In genomic region chr5:162334944-162335343, GRCh38 we compare ENCODE assay signal across 34 cellular contexts.
"Had no signal": no experiment of that assay in that cellular context is flagged by ENCODE, and none has a peak within 500 bp of the region (broad histone marks: within the 10 kb centered on the region; RNA-seq: fewer than 3 reads in every experiment).

No MANE protein-coding gene starts in this region.

- H3K27ac ChIP-seq: ascending aorta, breast epithelium, cardiac muscle cell, colonic mucosa, dorsolateral prefrontal cortex, gastrocnemius medialis, heart left ventricle had no signal

- H3K9me3 ChIP-seq: ascending aorta, colonic mucosa, gastrocnemius medialis had no signal

- H3K27me3 Mint-ChIP-seq: activated CD4-positive, alpha-beta memory T cell treated with anti-CD3 and anti-CD28 coated beads for 36 hours; activated CD4-positive, alpha-beta T cell treated with anti-CD3 and anti-CD28 coated beads for 36 hours; activated CD4-positive, alpha-beta T cell treated with anti-CD3 and anti-CD28 coated beads, Interleukin-2, amount 10 ng/mL, durations not matched to agents 24 days and 14 days; activated CD8-positive, alpha-beta memory T cell treated with anti-CD3 and anti-CD28 coated beads, Interleukin-2, amount 10 ng/mL, durations not matched to agents 7 days and 5 days; activated naive CD4-positive, alpha-beta T cell treated with anti-CD3 and anti-CD28 coated beads, Interleukin-2, amount 10 ng/mL, durations not matched to agents 7 days and 5 days; activated naive CD8-positive, alpha-beta T cell treated with anti-CD3 and anti-CD28 coated beads, Interleukin-2, amount 10 ng/mL, durations not matched to agents 7 days and 5 days; brain; dendritic cell treated with granulocyte-macrophage colony-stimulating factor and Interleukin-4, amounts not matched to agents 40 ng/mL and 50 ng/mL, for 4 days had no signal

- H3K4me3 ChIP-seq: ascending aorta, breast epithelium, cardiac muscle cell, colonic mucosa, dorsolateral prefrontal cortex, gastrocnemius medialis, heart left ventricle had no signal

- ATAC-seq: activated CD4-positive, alpha-beta T cell treated with anti-CD3 and anti-CD28 coated beads for 36 hours; activated CD8-positive, alpha-beta memory T cell treated with anti-CD3 and anti-CD28 coated beads, Interleukin-2, amount 10 ng/mL, durations not matched to agents 7 days and 5 days; activated CD8-positive, alpha-beta T cell treated with anti-CD3 and anti-CD28 coated beads, Interleukin-2, amount 10 ng/mL, durations not matched to agents 7 days and 5 days; activated naive CD4-positive, alpha-beta T cell treated with anti-CD3 and anti-CD28 coated beads, Interleukin-2, amount 50 U/mL, for 72 hours; esophagus mucosa; gastrocnemius medialis; heart left ventricle had no signal

- DNase-seq: activated CD4-positive, alpha-beta memory T cell treated with anti-CD3 and anti-CD28 coated beads for 36 hours; activated CD4-positive, alpha-beta T cell treated with anti-CD3 and anti-CD28 coated beads for 36 hours; activated CD4-positive, alpha-beta T cell treated with anti-CD3 and anti-CD28 coated beads, Interleukin-2, amount 10 ng/mL, durations not matched to agents 24 days and 14 days; activated CD4-positive, CD25-positive, alpha-beta regulatory T cell; activated CD4-positive, CD25-positive, alpha-beta regulatory T cell treated with anti-CD3 and anti-CD28 coated beads, Interleukin-2, amount 50 U/mL, for 72 hours; activated CD8-positive, alpha-beta memory T cell treated with anti-CD3 and anti-CD28 coated beads, Interleukin-2, amount 10 ng/mL, durations not matched to agents 7 days and 5 days; activated CD8-positive, alpha-beta memory T cell treated with anti-CD3 and anti-CD28 coated beads, Interleukin-2, amount 50 U/mL, for 4 hours; activated CD8-positive, alpha-beta T cell treated with anti-CD3 and anti-CD28 coated beads, Interleukin-2, amount 10 ng/mL, durations not matched to agents 7 days and 5 days; activated gamma-delta T cell; activated naive CD4-positive, alpha-beta T cell; activated naive CD4-positive, alpha-beta T cell treated with anti-CD3 and anti-CD28 coated beads, Interleukin-2, amount 10 ng/mL, durations not matched to agents 7 days and 5 days; activated naive CD8-positive, alpha-beta T cell treated with anti-CD3 and anti-CD28 coated beads, Interleukin-2, amount 10 ng/mL, durations not matched to agents 7 days and 5 days; activated T-cell treated with anti-CD3 and anti-CD28 coated beads, Interleukin-2, amount 50 U/mL, for 1 hour; activated T-cell treated with anti-CD3 and anti-CD28 coated beads, Interleukin-2, amount 50 U/mL, for 48 hours; central memory CD4-positive, alpha-beta T cell; cerebellar nuclear complex; colonic mucosa; dorsolateral prefrontal cortex; effector memory CD4-positive, alpha-beta T cell; endodermal cell; foreskin fibroblast; gastrocnemius medialis; glutamatergic neuron; heart left ventricle; T-helper 2 cell had no signal

- H3K4me1 ChIP-seq: ascending aorta, breast epithelium, colonic mucosa, gastrocnemius medialis, heart left ventricle had no signal

- H3K27me3 ChIP-seq: ascending aorta, breast epithelium, cardiac muscle cell, colonic mucosa, dorsolateral prefrontal cortex, gastrocnemius medialis, heart left ventricle had no signal

- H3K4me1 Mint-ChIP-seq: activated CD4-positive, alpha-beta T cell treated with anti-CD3 and anti-CD28 coated beads for 36 hours; activated CD4-positive, alpha-beta T cell treated with anti-CD3 and anti-CD28 coated beads, Interleukin-2, amount 10 ng/mL, durations not matched to agents 24 days and 14 days; activated CD8-positive, alpha-beta memory T cell treated with anti-CD3 and anti-CD28 coated beads, Interleukin-2, amount 10 ng/mL, durations not matched to agents 7 days and 5 days; activated naive CD4-positive, alpha-beta T cell treated with anti-CD3 and anti-CD28 coated beads, Interleukin-2, amount 10 ng/mL, durations not matched to agents 7 days and 5 days; activated naive CD8-positive, alpha-beta T cell treated with anti-CD3 and anti-CD28 coated beads, Interleukin-2, amount 10 ng/mL, durations not matched to agents 7 days and 5 days had no signal

- H3K27ac Mint-ChIP-seq: activated CD4-positive, alpha-beta memory T cell treated with anti-CD3 and anti-CD28 coated beads for 36 hours; activated CD4-positive, alpha-beta T cell treated with anti-CD3 and anti-CD28 coated beads for 36 hours; activated CD4-positive, alpha-beta T cell treated with anti-CD3 and anti-CD28 coated beads, Interleukin-2, amount 10 ng/mL, durations not matched to agents 24 days and 14 days; activated CD8-positive, alpha-beta memory T cell treated with anti-CD3 and anti-CD28 coated beads, Interleukin-2, amount 10 ng/mL, durations not matched to agents 7 days and 5 days; activated CD8-positive, alpha-beta T cell treated with anti-CD3 and anti-CD28 coated beads, Interleukin-2, amount 10 ng/mL, durations not matched to agents 7 days and 5 days; activated naive CD4-positive, alpha-beta T cell treated with anti-CD3 and anti-CD28 coated beads, Interleukin-2, amount 10 ng/mL, durations not matched to agents 7 days and 5 days; activated naive CD4-positive, alpha-beta T cell treated with anti-CD3 and anti-CD28 coated beads, Interleukin-2, amount 50 U/mL, for 72 hours; activated naive CD8-positive, alpha-beta T cell treated with anti-CD3 and anti-CD28 coated beads, Interleukin-2, amount 10 ng/mL, durations not matched to agents 7 days and 5 days; activated T-helper 1 cell treated with anti-CD3 and anti-CD28 coated beads, Interleukin-12 subunit alpha, Interleukin-12 subunit beta, Interleukin-2, Interleukin-4 antibody, amounts not matched to agents 30 ng/mL and 10 ng/mL and 1 ng/mL, durations not matched to agents 14 hours and 24 hours and 36 hours; activated T-helper 2 cell treated with anti-CD3 and anti-CD28 coated beads, Interferon-gamma antibody, Interleukin-2, Interleukin-4, amounts not matched to agents 10 μg/mL and 5 μg/mL and 100 μg/mL, durations not matched to agents 14 hours and 24 hours and 36 hours; brain; dendritic cell treated with granulocyte-macrophage colony-stimulating factor and Interleukin-4, amounts not matched to agents 40 ng/mL and 50 ng/mL, for 4 days; endodermal cell had no signal

- H3K4me3 Mint-ChIP-seq: activated CD4-positive, alpha-beta memory T cell treated with anti-CD3 and anti-CD28 coated beads for 36 hours; activated CD4-positive, alpha-beta T cell treated with anti-CD3 and anti-CD28 coated beads for 36 hours; activated CD4-positive, alpha-beta T cell treated with anti-CD3 and anti-CD28 coated beads, Interleukin-2, amount 10 ng/mL, durations not matched to agents 24 days and 14 days; activated CD8-positive, alpha-beta memory T cell treated with anti-CD3 and anti-CD28 coated beads, Interleukin-2, amount 10 ng/mL, durations not matched to agents 7 days and 5 days; activated CD8-positive, alpha-beta T cell treated with anti-CD3 and anti-CD28 coated beads, Interleukin-2, amount 10 ng/mL, durations not matched to agents 7 days and 5 days; activated naive CD4-positive, alpha-beta T cell treated with anti-CD3 and anti-CD28 coated beads, Interleukin-2, amount 10 ng/mL, durations not matched to agents 7 days and 5 days; activated naive CD8-positive, alpha-beta T cell treated with anti-CD3 and anti-CD28 coated beads, Interleukin-2, amount 10 ng/mL, durations not matched to agents 7 days and 5 days; activated T-helper 1 cell treated with anti-CD3 and anti-CD28 coated beads, Interleukin-12 subunit alpha, Interleukin-12 subunit beta, Interleukin-2, Interleukin-4 antibody, amounts not matched to agents 30 ng/mL and 10 ng/mL and 1 ng/mL, durations not matched to agents 14 hours and 24 hours and 36 hours; brain; dendritic cell treated with granulocyte-macrophage colony-stimulating factor and Interleukin-4, amounts not matched to agents 40 ng/mL and 50 ng/mL, for 4 days; endodermal cell had no signal

- H3K36me3 Mint-ChIP-seq: activated CD4-positive, alpha-beta memory T cell treated with anti-CD3 and anti-CD28 coated beads for 36 hours; activated CD8-positive, alpha-beta memory T cell treated with anti-CD3 and anti-CD28 coated beads, Interleukin-2, amount 10 ng/mL, durations not matched to agents 7 days and 5 days; activated naive CD4-positive, alpha-beta T cell treated with anti-CD3 and anti-CD28 coated beads, Interleukin-2, amount 10 ng/mL, durations not matched to agents 7 days and 5 days; activated naive CD8-positive, alpha-beta T cell treated with anti-CD3 and anti-CD28 coated beads, Interleukin-2, amount 10 ng/mL, durations not matched to agents 7 days and 5 days; brain had no signal

- H3K36me3 ChIP-seq: ascending aorta, breast epithelium, cardiac muscle cell, colonic mucosa, gastrocnemius medialis, heart left ventricle had no signal
